In the genomic region with DNA sequence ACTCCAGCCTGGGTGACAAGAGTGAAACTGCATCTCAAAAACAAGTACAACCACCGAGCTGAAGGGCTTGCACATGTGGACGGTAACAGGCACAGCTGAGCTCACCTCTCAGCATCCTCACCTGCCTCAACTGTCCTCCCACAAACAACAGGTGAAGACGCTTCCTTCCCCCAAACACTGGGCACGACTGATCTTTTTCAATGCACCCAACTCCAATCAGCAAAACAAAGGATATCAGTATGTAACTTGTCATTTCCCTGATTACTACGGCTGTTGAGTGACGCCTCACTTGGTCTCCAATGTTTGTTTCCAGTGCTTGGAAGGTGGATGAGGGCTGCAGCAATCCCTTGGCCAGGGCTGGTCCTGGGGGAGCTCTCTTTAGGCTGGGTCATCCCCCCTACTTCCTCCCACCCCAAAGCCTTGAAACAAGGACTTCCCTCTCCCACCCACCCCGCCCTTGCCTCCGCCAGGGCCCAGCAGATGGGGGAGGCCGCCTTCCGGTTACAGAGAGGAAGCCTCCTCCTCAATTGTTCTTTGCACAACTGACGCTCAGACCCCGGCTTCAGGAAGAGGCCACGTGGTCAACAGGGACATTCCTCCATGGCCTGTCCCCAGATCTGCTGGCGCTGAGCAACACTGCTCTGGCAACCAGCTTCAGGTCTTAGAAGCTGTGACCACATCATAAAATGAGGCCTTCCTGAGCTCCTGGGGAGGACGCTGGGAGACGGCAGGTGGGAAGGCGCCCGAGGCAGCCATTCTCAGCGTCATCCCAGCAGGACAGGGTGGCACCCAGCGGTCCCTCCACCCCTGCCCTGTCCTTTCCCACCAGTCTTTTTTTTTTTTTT, we compare ENCODE assay signal across 8 cellular contexts. TPM values are rescaled to one million over a fixed set of nuclear protein-coding genes. Genes with fewer than 3 reads are reported as not detected.
DNase-seq lines count a peak whose midpoint lies in the region; ATAC-seq, FAIRE-seq and TF ChIP-seq lines count a peak whose summit lies in the region.

No MANE protein-coding gene starts in this region.

- H2AK5ac ChIP-seq in H1 (ENCODE audit: low read depth, low read length), result peak overlapping the region; percentile 86; the same call in 1 of the 2 replicates

- H3K79me2 ChIP-seq in H1 (ENCODE audit: control insufficient read depth in 1 of 2, insufficient read depth in 2 of 2, low read length in 2 of 2), result no peaks in the 10 kb centered on the region

- H3K4me1 ChIP-seq in H1 (replicated peaks in 1 of 4; ENCODE audit: control insufficient read depth in 3 of 4, insufficient read depth in 4 of 4, low read length in 3 of 4) (peaks cover 3 to 11% (median 7%) of the 10 kb centered on the region in 4 experiments; a peak in 5 of 7 replicates), pancreas (no peaks in the 10 kb centered on the region)

- peak overlapping the region; percentile 40; the same call in 1 of the 2 replicates for H2BK5ac ChIP-seq in H1 (ENCODE audit: low read depth, low read length)

- H4K5ac ChIP-seq in H1 (ENCODE audit: insufficient read length, low read depth, low read length), result peak overlapping the region; percentile 51

- intact Hi-C loops in pancreas (cut with DNase I), result no loop called here

- no peak overlapping the region for H3K4me3 Mint-ChIP-seq in progenitor cell of endocrine pancreas (ENCODE audit: low read depth)

- no peak overlapping the region; the same call in 1 of the 2 replicates for H2AFZ ChIP-seq in H1 (ENCODE audit: low read length)

- peaks cover 0 to 2% (median under 1%) of the 10 kb centered on the region in 4 experiments; a peak in 2 of 7 replicates for H3K27me3 ChIP-seq in H1 (replicated peaks in 1 of 4; ENCODE audit: control insufficient read depth in 3 of 4, extremely low read depth in 1 of 4, insufficient read depth in 3 of 4, low read length in 3 of 4)
- no peaks in the 10 kb centered on the region for H3K27me3 ChIP-seq in pancreas

- peak overlapping the region; percentile 10; the same call in 1 of the 2 replicates for H3K4me3 ChIP-seq in GM08714 (ENCODE audit: low read length)
- no peak overlapping the region for H3K4me3 ChIP-seq in H1 (ENCODE audit: extremely low read depth in 1 of 4, insufficient read depth in 2 of 4, low read depth in 3 of 4, low read length in 4 of 4)
- H3K4me3 ChIP-seq in pancreas, result no peak overlapping the region

- peaks cover 19% of the 10 kb centered on the region for H3K27me3 Mint-ChIP-seq in progenitor cell of endocrine pancreas

- H4K91ac ChIP-seq in H1 (replicated peaks; ENCODE audit: insufficient read length, low read length), result no peak overlapping the region

- peak overlapping the region; percentile 75; the same call in 1 of the 2 replicates for H2BK15ac ChIP-seq in H1 (ENCODE audit: low read length)

- H3K27ac Mint-ChIP-seq in progenitor cell of endocrine pancreas, result no peak overlapping the region

- H3K27ac ChIP-seq in H1 (ENCODE audit: low read depth, low read length), result no peak overlapping the region; the same call in 1 of the 2 replicates
- peak overlapping the region in 2 of 4 donors; percentile 44 to 46 for H3K27ac ChIP-seq in pancreas

- TF ChIP-seq CTCF in H1 (IDR thresholded peaks at IDR 0.05; ENCODE audit: control extremely low read depth in 1 of 3, insufficient read depth in 1 of 3, low read depth in 1 of 3, low read length in 3 of 3) (no peak), pancreas (IDR thresholded peaks at IDR 0.05) (no peak), progenitor cell of endocrine pancreas (IDR thresholded peaks at IDR 0.05; ENCODE audit: unreplicated experiment) (no peak)

- TF ChIP-seq RAD21 in H1 (IDR thresholded peaks at IDR 0.05 in 1 of 2, conservative IDR thresholded peaks at IDR 0.05 in 1 of 2; ENCODE audit: low read depth in 2 of 2, low read length in 2 of 2), result no peak

- no peaks in the 10 kb centered on the region for H3K79me1 ChIP-seq in H1 (ENCODE audit: low read depth, low read length)

- ATAC-seq in pancreas (peak in 3 of 4 donors; percentile 36 to 51 (median 37)), GM21423 (IDR thresholded peaks at IDR 0.05; ENCODE audit: unreplicated experiment) (no peak), HG03521 (IDR thresholded peaks at IDR 0.05; ENCODE audit: unreplicated experiment) (no peak)

- no peaks in the 10 kb centered on the region for H3K36me3 Mint-ChIP-seq in progenitor cell of endocrine pancreas (ENCODE audit: insufficient read depth)

- no peaks in the 10 kb centered on the region for H3K36me3 ChIP-seq in H1 (ENCODE audit: control insufficient read depth in 2 of 4, insufficient read depth in 4 of 4, low read length in 3 of 4)
- no peaks in the 10 kb centered on the region for H3K36me3 ChIP-seq in pancreas

- H3K56ac ChIP-seq in H1 (replicated peaks; ENCODE audit: insufficient read length, low read depth, low read length), result no peak overlapping the region

- H3K14ac ChIP-seq in H1 (ENCODE audit: insufficient read length), result no peak overlapping the region

- H3K23me2 ChIP-seq in H1 (ENCODE audit: low read depth, low read length), result no peaks in the 10 kb centered on the region; the same call in 1 of the 2 replicates

- DNase-seq in SKM-1 (lab: John Stamatoyannopoulos, UW; ENCODE audit: unreplicated experiment), result peak; percentile 82
- no peak for DNase-seq in H1 (ENCODE audit: low read depth in 1 of 2, low spot score in 2 of 2)
- DNase-seq in pancreas, result peak in 1 of 6 donors; percentile 60
- DNase-seq in urothelium cell line (ENCODE audit: low spot score), result no peak
- no peak for DNase-seq in progenitor cell of endocrine pancreas (ENCODE audit: low spot score, unreplicated experiment)

- H3K4ac ChIP-seq in H1 (replicated peaks; ENCODE audit: insufficient read length, low read depth, low read length), result no peak overlapping the region

- H4K8ac ChIP-seq in H1 (ENCODE audit: extremely low read depth, insufficient read depth, low read length), result no peak overlapping the region; the same call in 1 of the 2 replicates

- H3K9me3 Mint-ChIP-seq in progenitor cell of endocrine pancreas (ENCODE audit: low read depth), result no peaks in the 10 kb centered on the region

- no peak for TF ChIP-seq POLR2A in H1 (IDR thresholded peaks at IDR 0.05; ENCODE audit: control extremely low read depth in 1 of 2, low read depth in 2 of 2, low read length in 2 of 2)

- CTCF ChIA-PET in H1 (lab: Charles Lee; ENCODE audit: partially characterized antibody), result interaction anchor here (0.7 to 1.6 kb wide), 3 partner anchors 17 to 89 kb away, joined by 3 to 6 read pairs (median 6); no protein-coding TSS in a partner anchor

- no peaks in the 10 kb centered on the region for H4K20me1 ChIP-seq in H1 (replicated peaks in 1 of 2; ENCODE audit: control insufficient read depth in 1 of 2, insufficient read depth in 2 of 2, low read length in 2 of 2)

- peaks cover 4% of the 10 kb centered on the region for H3K4me1 Mint-ChIP-seq in progenitor cell of endocrine pancreas (ENCODE audit: low read depth)

- H3K23ac ChIP-seq in H1 (ENCODE audit: insufficient read length), result no peak overlapping the region

- H3K4me2 ChIP-seq in H1 (ENCODE audit: insufficient read depth in 1 of 2, low read depth in 2 of 2, low read length in 2 of 2), result no peak overlapping the region

- no peak for FAIRE-seq in H1 (lab: Jason Lieb, UNC)
- FAIRE-seq in pancreas (lab: Jason Lieb, UNC), result no peak
- no peak for FAIRE-seq in urothelium cell line (lab: Jason Lieb, UNC)

- H3K9me3 ChIP-seq in H1 (ENCODE audit: insufficient read depth in 2 of 2, low read depth in 1 of 2, low read length in 1 of 2), result no peaks in the 10 kb centered on the region
- no peaks in the 10 kb centered on the region for H3K9me3 ChIP-seq in pancreas

- POLR2A ChIA-PET in H1 (lab: Charles Lee; ENCODE audit: partially characterized antibody), result no interaction called here

- no peak for TF ChIP-seq EP300 in H1 (IDR thresholded peaks at IDR 0.05; ENCODE audit: borderline replicate concordance in 1 of 2, low read depth in 2 of 2, low read length in 2 of 2)

- no peak overlapping the region for H2BK120ac ChIP-seq in H1 (replicated peaks; ENCODE audit: low read depth, low read length)

- 82% methylated on average over 19 of the region's 20 CpGs; no CpG with 5 or more reads in 1 of the 2 experiments for WGBS in H1 (ENCODE audit: extremely low coverage in 1 of 2, insufficient coverage in 1 of 2, insufficient read length in 1 of 2, insufficient replicate concordance in 2 of 2, low coverage in 1 of 2, low lambda C conversion rate in 2 of 2, missing lambda C conversion rate in 1 of 2), 2 experiments
- whole genome bisulfite sequencing in pancreas, 2 donors, result 68 to 77% methylated on average over 17 to 20 of the region's 20 CpGs

- no peak overlapping the region for H2BK20ac ChIP-seq in H1 (ENCODE audit: low read length)

- no peak overlapping the region for H3K9ac ChIP-seq in H1 (replicated peaks in 1 of 4; ENCODE audit: extremely low read depth in 1 of 4, low read depth in 3 of 4, low read length in 3 of 4)

- H3K18ac ChIP-seq in H1 (ENCODE audit: extremely low read depth, low read length), result peak overlapping the region; percentile 26; the same call in 1 of the 2 replicates

- no peak overlapping the region for H2BK12ac ChIP-seq in H1 (ENCODE audit: low read depth, low read length)

TF ChIP-seq in H1, 55 proteins besides CTCF, POLR2A, EP300 and RAD21 (continues in another document):
- TF ChIP-seq BACH1 (IDR thresholded peaks at IDR 0.05; ENCODE audit: low read length), result no peak

RNA-seq across cellular contexts. Expression of a gene that starts 5.9 kb away (rescaled TPM):
- total RNA-seq in H1 (2021; fragmentation: NEBNext Ultra II Directional; extraction: Animal tissue kit (Norgen Biotek cat#: 25700)), result 3.1 and 3.5 TPM in 2 replicates
- polyA plus RNA-seq in H1 (2011; rRNA removed) (3.1 and 4.1 TPM in 2 replicates), pancreas (under 1 TPM; 0.45 to 0.76 TPM)
- 2.5 TPM for polyA plus RNA-seq in H1 (2011; cell fraction: cytosol; rRNA removed)
- 5.1 TPM for polyA plus RNA-seq in H1 (2011; cell fraction: nucleus; rRNA removed)
- polyA plus RNA-seq in H1 (2012, experiment 1 of 2), result 2.3 to 3.0 TPM (median 2.9 TPM) in 4 replicates
- polyA plus RNA-seq in H1 (2012, experiment 2 of 2), result 3.0 TPM
- polyA plus RNA-seq in H1 (2013, experiment 1 of 2), result 1.2 TPM
- polyA plus RNA-seq in H1 (2013, experiment 2 of 2), result 1.4 TPM
- 3.0 and 3.1 TPM in 2 replicates for polyA minus RNA-seq in H1 (2011; rRNA and poly(A)+ RNA removed)
- 2.4 TPM for polyA minus RNA-seq in H1 (2011; cell fraction: cytosol; rRNA and poly(A)+ RNA removed)
- 1.7 TPM for polyA minus RNA-seq in H1 (2011; cell fraction: nucleus; rRNA and poly(A)+ RNA removed)
- total RNA-seq in pancreas (1 to 10 TPM in 3 of 6 donors, under 1 TPM in 3; 0.37 to 3.9 (median 0.93) TPM), progenitor cell of endocrine pancreas (1.9 and 2.0 TPM in 2 replicates)

RNA-seq across cellular contexts. Expression of a gene that starts 19.1 kb away (rescaled TPM):
- total RNA-seq in H1 (2021; fragmentation: NEBNext Ultra II Directional; extraction: Animal tissue kit (Norgen Biotek cat#: 25700)), result 3.4 TPM in 2 replicates
- polyA plus RNA-seq in H1 (2011; rRNA removed) (3.9 and 5.0 TPM in 2 replicates), pancreas (1 to 10 TPM in 1 of 2 donors, under 1 TPM in 1; 0.94 to 2.5 TPM)
- 4.2 TPM for polyA plus RNA-seq in H1 (2011; cell fraction: cytosol; rRNA removed)
- polyA plus RNA-seq in H1 (2011; cell fraction: nucleus; rRNA removed), result 3.9 TPM
- polyA plus RNA-seq in H1 (2012, experiment 1 of 2), result 2.0 to 3.0 TPM (median 2.6 TPM) in 4 replicates
- polyA plus RNA-seq in H1 (2012, experiment 2 of 2), result 4.4 TPM
- 1.6 TPM for polyA plus RNA-seq in H1 (2013, experiment 1 of 2)
- polyA plus RNA-seq in H1 (2013, experiment 2 of 2), result 1.5 TPM
- polyA minus RNA-seq in H1 (2011; rRNA and poly(A)+ RNA removed), result 2.3 TPM in 2 replicates
- polyA minus RNA-seq in H1 (2011; cell fraction: cytosol; rRNA and poly(A)+ RNA removed), result 3.4 TPM
- 4.0 TPM for polyA minus RNA-seq in H1 (2011; cell fraction: nucleus; rRNA and poly(A)+ RNA removed)
- total RNA-seq in pancreas (1 to 10 TPM in 4 of 6 donors, under 1 TPM in 2; 0.38 to 2.0 (median 1.3) TPM), progenitor cell of endocrine pancreas (3.6 TPM in 2 replicates)

Comparison
In these comparisons a context has a peak if more than half of its experiments do, and no peak if none do; other contexts are left out.
1. ATAC-seq: peak in pancreas (3 of 4); none in GM21423 (single experiment) and HG03521 (single experiment).